Comparison of ENCODE assay signal across 19 cellular contexts in the genomic region with DNA sequence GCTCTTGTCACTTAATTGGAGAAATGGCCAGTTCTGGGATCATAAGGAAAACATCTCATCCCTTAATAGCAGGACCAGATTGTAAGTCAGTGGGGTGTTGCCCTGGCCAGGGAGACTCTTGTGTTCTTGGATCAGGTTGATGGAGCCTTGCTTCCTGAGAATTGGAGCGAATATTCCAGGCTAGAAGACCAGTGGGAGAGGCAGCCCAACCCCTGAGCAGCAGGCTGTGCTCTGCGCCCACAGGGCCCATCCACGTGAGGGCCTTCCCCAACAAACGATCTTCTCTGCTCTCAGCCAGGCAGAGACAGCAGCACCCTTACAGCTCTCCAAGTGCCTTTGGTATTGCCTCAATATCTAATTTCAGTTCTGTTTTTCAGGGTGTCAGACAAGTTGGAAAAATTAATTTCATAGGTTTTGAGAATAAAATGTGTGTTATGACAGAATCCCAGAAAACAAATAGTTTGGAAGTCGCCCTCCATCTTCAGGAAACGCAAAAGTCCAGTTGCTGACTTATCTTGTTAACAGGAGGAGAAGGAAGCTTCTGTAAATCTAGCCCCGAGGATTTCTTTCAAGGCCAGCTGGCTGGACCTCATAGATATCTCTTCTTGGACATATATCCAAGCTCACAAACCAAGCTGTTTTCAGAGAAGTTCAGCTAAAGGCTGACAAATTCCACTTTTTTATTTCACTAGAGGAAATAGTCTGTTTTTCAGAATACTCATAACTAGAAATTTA.
DNase-seq lines count a peak whose midpoint lies in the region; ATAC-seq and TF ChIP-seq lines count a peak whose summit lies in the region.
"Had no signal": no experiment of that assay in that cellular context is flagged by ENCODE, and none has a peak within 500 bp of the region (broad histone marks: within the 10 kb centered on the region; RNA-seq: fewer than 3 reads in every experiment).

No MANE protein-coding gene starts in this region.

- no peaks in the 10 kb centered on the region for H3K79me2 ChIP-seq in PC-9 (ENCODE audit: low read depth)

- H4K20me1 ChIP-seq in PC-9 (ENCODE audit: insufficient read depth): no peaks in the 10 kb centered on the region

- H2AFZ ChIP-seq in PC-9: no peak overlapping the region

- no peaks in the 10 kb centered on the region for H3K27me3 ChIP-seq in breast epithelium
- no peaks in the 10 kb centered on the region for H3K27me3 ChIP-seq in right atrium auricular region
- no peaks in the 10 kb centered on the region for H3K27me3 ChIP-seq in psoas muscle (ENCODE audit: insufficient read depth in 3 of 3, low read length in 2 of 3)
- H3K27me3 ChIP-seq in PC-9 (ENCODE audit: insufficient read depth, low read depth): no peaks in the 10 kb centered on the region
- H3K27me3 ChIP-seq: brain microvascular endothelial cell had no signal

- no TSS peak for BruUV-seq in MCF 10A (replicated peaks; lab: Mats Ljungman, UMichigan)
- BruUV-seq in PC-9 (replicated peaks; lab: Mats Ljungman, UMichigan): no TSS peak

- peak in 1 of 4 donors; percentile 40 for ATAC-seq in psoas muscle
- ATAC-seq: mucosa of descending colon had no signal

- intact Hi-C loops in breast epithelium (cut with DNase I; ENCODE audit: low total_unique reads): loop anchor here (2.0 kb wide), 1 partner anchor 56 kb away; no protein-coding TSS in a partner anchor
- intact Hi-C loops in MCF 10A (cut with micrococcal nuclease): no loop called here
- intact Hi-C loops in psoas muscle (cut with DNase I): no loop called here
- intact Hi-C loops in PC-9 (cut with micrococcal nuclease; ENCODE audit: unreplicated experiment): no loop called here

- H3K9me2 ChIP-seq in PC-9 (ENCODE audit: insufficient read depth): no peaks in the 10 kb centered on the region

- no peak overlapping the region for H3K27ac Mint-ChIP-seq in MCF 10A (ENCODE audit: low read depth, unreplicated experiment)
- H3K27ac Mint-ChIP-seq in activated T-cell treated with anti-CD3 and anti-CD28 coated beads, Interleukin-2, amount 50 U/mL, for 24 hours: no peak overlapping the region
- H3K27ac Mint-ChIP-seq: activated CD4-positive, alpha-beta T cell treated with anti-CD3 and anti-CD28 coated beads, Interleukin-2, amount 10 ng/mL, durations not matched to agents 7 days and 5 days; activated naive CD4-positive, alpha-beta T cell treated with anti-CD3 and anti-CD28 coated beads, Interleukin-2, amount 10 ng/mL, durations not matched to agents 7 days and 5 days had no signal

- H3K4me2 ChIP-seq in PC-9: no peak overlapping the region

- H3K36me3 Mint-ChIP-seq in MCF 10A (ENCODE audit: insufficient read depth, unreplicated experiment): no peaks in the 10 kb centered on the region
- H3K36me3 Mint-ChIP-seq in activated T-cell treated with anti-CD3 and anti-CD28 coated beads, Interleukin-2, amount 50 U/mL, for 24 hours (ENCODE audit: low read depth): no peaks in the 10 kb centered on the region
- H3K36me3 Mint-ChIP-seq: activated naive CD4-positive, alpha-beta T cell treated with anti-CD3 and anti-CD28 coated beads, Interleukin-2, amount 10 ng/mL, durations not matched to agents 7 days and 5 days had no signal

- TF ChIP-seq POLR2A in breast epithelium (IDR thresholded peaks at IDR 0.05): no peak

- TF ChIP-seq CTCF in breast epithelium (IDR thresholded peaks at IDR 0.05): no peak
- no peak for TF ChIP-seq CTCF in MCF 10A (IDR thresholded peaks at IDR 0.05; ENCODE audit: unreplicated experiment)
- no peak for TF ChIP-seq CTCF in right atrium auricular region (IDR thresholded peaks at IDR 0.05)
- TF ChIP-seq CTCF in psoas muscle (IDR thresholded peaks at IDR 0.05): no peak
- no peak for TF ChIP-seq CTCF in PC-9 (conservative IDR thresholded peaks at IDR 0.05)

- CTCF ChIA-PET in MCF 10A (lab: Yijun Ruan, JAX) (interaction anchor here (0.5 to 0.7 kb wide), 2 partner anchors 55 to 398 kb away, joined by 3 read pairs; no protein-coding TSS in a partner anchor), PC-9 (lab: Charles Lee) (no interaction called here)

- POLR2A ChIA-PET in MCF 10A (lab: Yijun Ruan, JAX) (interaction anchor here (0.7 to 1.2 kb wide), 2 partner anchors 10 to 19 kb away, joined by 3 read pairs; no protein-coding TSS in a partner anchor), PC-9 (lab: Charles Lee; ENCODE audit: unreplicated experiment) (no interaction called here)

- DNase-seq in breast epithelium (ENCODE audit: low spot score in 2 of 2) (no peak), MCF 10A (ENCODE audit: unreplicated experiment) (no peak), right atrium auricular region (ENCODE audit: low spot score) (no peak), psoas muscle (no peak), SK-N-DZ (ENCODE audit: low spot score) (no peak), PC-9 (no peak), NCI-H1417 (lab: John Stamatoyannopoulos, UW) (no peak)
- no peak for DNase-seq in activated T-cell treated with anti-CD3 and anti-CD28 coated beads, Interleukin-2, amount 50 U/mL, for 24 hours
- DNase-seq: activated CD4-positive, alpha-beta T cell treated with anti-CD3 and anti-CD28 coated beads, Interleukin-2, amount 10 ng/mL, durations not matched to agents 7 days and 5 days; activated naive CD4-positive, alpha-beta T cell treated with anti-CD3 and anti-CD28 coated beads, Interleukin-2, amount 10 ng/mL, durations not matched to agents 7 days and 5 days; brain microvascular endothelial cell; GOT3; hypothalamus; KG1; mucosa of descending colon; NCI-H1105 treated with DMSO at 0.1 percent for 48 hours; NCI-H2171; stimulated activated CD4-positive, alpha-beta T cell treated with anti-CD3 and anti-CD28 coated beads, Interleukin-2, amount 100 ng/mL, for 48 hours; SW 1271 had no signal

- H3K4me1 ChIP-seq in breast epithelium: no peaks in the 10 kb centered on the region
- no peaks in the 10 kb centered on the region for H3K4me1 ChIP-seq in right atrium auricular region
- H3K4me1 ChIP-seq in psoas muscle: no peaks in the 10 kb centered on the region
- peaks cover 7% of the 10 kb centered on the region for H3K4me1 ChIP-seq in PC-9 (replicated peaks; ENCODE audit: insufficient read depth)

- H3K9me3 Mint-ChIP-seq in MCF 10A (ENCODE audit: unreplicated experiment): no peaks in the 10 kb centered on the region
- H3K9me3 Mint-ChIP-seq in activated T-cell treated with anti-CD3 and anti-CD28 coated beads, Interleukin-2, amount 50 U/mL, for 24 hours: no peaks in the 10 kb centered on the region
- H3K9me3 Mint-ChIP-seq: activated CD4-positive, alpha-beta T cell treated with anti-CD3 and anti-CD28 coated beads, Interleukin-2, amount 10 ng/mL, durations not matched to agents 7 days and 5 days; activated naive CD4-positive, alpha-beta T cell treated with anti-CD3 and anti-CD28 coated beads, Interleukin-2, amount 10 ng/mL, durations not matched to agents 7 days and 5 days had no signal

- H3K27me3 Mint-ChIP-seq in MCF 10A (ENCODE audit: insufficient read depth, unreplicated experiment): no peaks in the 10 kb centered on the region
- H3K27me3 Mint-ChIP-seq in activated T-cell treated with anti-CD3 and anti-CD28 coated beads, Interleukin-2, amount 50 U/mL, for 24 hours: peaks cover 27% of the 10 kb centered on the region

- H3K36me3 ChIP-seq in breast epithelium (no peaks in the 10 kb centered on the region), right atrium auricular region (no peaks in the 10 kb centered on the region), psoas muscle (ENCODE audit: insufficient read depth in 1 of 2, low read depth in 1 of 2) (no peaks in the 10 kb centered on the region), PC-9 (ENCODE audit: low read depth) (no peaks in the 10 kb centered on the region)
- H3K36me3 ChIP-seq: brain microvascular endothelial cell had no signal

- H3K4me3 Mint-ChIP-seq in MCF 10A (ENCODE audit: unreplicated experiment): no peak overlapping the region
- H3K4me3 Mint-ChIP-seq in activated T-cell treated with anti-CD3 and anti-CD28 coated beads, Interleukin-2, amount 50 U/mL, for 24 hours: no peak overlapping the region
- H3K4me3 Mint-ChIP-seq: activated CD4-positive, alpha-beta T cell treated with anti-CD3 and anti-CD28 coated beads, Interleukin-2, amount 10 ng/mL, durations not matched to agents 7 days and 5 days; activated naive CD4-positive, alpha-beta T cell treated with anti-CD3 and anti-CD28 coated beads, Interleukin-2, amount 10 ng/mL, durations not matched to agents 7 days and 5 days had no signal

- WGBS in psoas muscle, 3 donors: 57 to 64% (median 60%) methylated on average over 7 of the region's 7 CpGs

- 0 out of 2 replicates have a peak, but pooled peaks cover 2% of the 10 kb centered on the region for H3F3A ChIP-seq in PC-9 (ENCODE audit: insufficient read depth, low read depth)

- H3K9me3 ChIP-seq in breast epithelium: no peaks in the 10 kb centered on the region
- H3K9me3 ChIP-seq in right atrium auricular region: no peaks in the 10 kb centered on the region
- H3K9me3 ChIP-seq in psoas muscle: no peaks in the 10 kb centered on the region
- H3K9me3 ChIP-seq in PC-9 (ENCODE audit: insufficient read depth, low read depth): no peaks in the 10 kb centered on the region
- H3K9me3 ChIP-seq: mucosa of descending colon had no signal

- H3K4me1 Mint-ChIP-seq in MCF 10A (ENCODE audit: insufficient read depth, unreplicated experiment): peaks cover 2% of the 10 kb centered on the region
- no peaks in the 10 kb centered on the region for H3K4me1 Mint-ChIP-seq in activated T-cell treated with anti-CD3 and anti-CD28 coated beads, Interleukin-2, amount 50 U/mL, for 24 hours (ENCODE audit: low read depth)
- H3K4me1 Mint-ChIP-seq: activated CD4-positive, alpha-beta T cell treated with anti-CD3 and anti-CD28 coated beads, Interleukin-2, amount 10 ng/mL, durations not matched to agents 7 days and 5 days; activated naive CD4-positive, alpha-beta T cell treated with anti-CD3 and anti-CD28 coated beads, Interleukin-2, amount 10 ng/mL, durations not matched to agents 7 days and 5 days had no signal

- H3K27ac ChIP-seq in breast epithelium: peak overlapping the region; percentile 48 to 88
- H3K27ac ChIP-seq in right atrium auricular region: peak overlapping the region; percentile 40 to 64
- H3K27ac ChIP-seq in psoas muscle: peak overlapping the region; percentile 6
- H3K27ac ChIP-seq in PC-9: no peak overlapping the region
- H3K27ac ChIP-seq: brain microvascular endothelial cell had no signal

- H3K4me3 ChIP-seq in breast epithelium: no peak overlapping the region
- no peak overlapping the region for H3K4me3 ChIP-seq in right atrium auricular region
- H3K4me3 ChIP-seq in psoas muscle: no peak overlapping the region
- no peak overlapping the region for H3K4me3 ChIP-seq in PC-9
- H3K4me3 ChIP-seq: mucosa of descending colon had no signal
